ENCODE assay signal across 12 cellular contexts in the genomic region with DNA sequence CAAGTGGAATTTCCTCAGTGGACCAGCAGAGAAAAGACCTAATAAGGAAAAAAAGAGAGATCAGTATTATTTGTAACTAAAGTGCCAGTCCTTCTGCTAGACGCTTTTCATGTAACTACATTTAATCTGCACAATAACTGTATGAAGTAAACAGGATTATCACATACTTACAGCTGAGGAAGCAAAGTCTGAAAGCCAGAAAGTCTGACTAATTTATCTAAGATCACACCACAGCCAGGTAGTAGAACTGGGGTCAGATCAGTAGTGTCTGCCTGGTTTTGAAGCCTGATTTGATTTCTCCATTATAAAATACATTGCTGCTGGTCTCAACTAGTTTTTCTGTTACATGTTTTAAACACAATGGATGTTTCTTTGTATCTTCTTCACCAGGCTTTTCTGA.
DNase-seq lines count a peak whose midpoint lies in the region; ATAC-seq, FAIRE-seq and TF ChIP-seq lines count a peak whose summit lies in the region.
"Had no signal": no experiment of that assay in that cellular context is flagged by ENCODE, and none has a peak within 500 bp of the region (broad histone marks: within the 10 kb centered on the region; RNA-seq: fewer than 3 reads in every experiment).

No MANE protein-coding gene starts in this region.

- FAIRE-seq in D721Med (lab: Jason Lieb, UNC), result peak; percentile 87

- H3K4me1 Mint-ChIP-seq in activated CD4-positive, alpha-beta T cell treated with anti-CD3 and anti-CD28 coated beads for 36 hours, result no peaks in the 10 kb centered on the region
- H3K4me1 Mint-ChIP-seq in activated T-helper 17 cell treated with anti-CD3 and anti-CD28 coated beads, Interleukin-2, amount 50 U/mL, for 72 hours, result no peaks in the 10 kb centered on the region

- no peaks in the 10 kb centered on the region for H3K27me3 Mint-ChIP-seq in activated CD4-positive, alpha-beta T cell treated with anti-CD3 and anti-CD28 coated beads for 36 hours
- no peaks in the 10 kb centered on the region for H3K27me3 Mint-ChIP-seq in activated T-helper 17 cell treated with anti-CD3 and anti-CD28 coated beads, Interleukin-2, amount 50 U/mL, for 72 hours
- H3K27me3 Mint-ChIP-seq: CD4-positive, CD25-positive, alpha-beta regulatory T cell had no signal

- ATAC-seq in activated CD4-positive, alpha-beta T cell treated with anti-CD3 and anti-CD28 coated beads for 36 hours, result peak; percentile 53
- ATAC-seq in activated T-helper 17 cell treated with anti-CD3 and anti-CD28 coated beads, Interleukin-2, amount 50 U/mL, for 72 hours (replicated peaks), result peak; percentile 43
- no peak for ATAC-seq in gastrocnemius medialis
- ATAC-seq: HCT116 had no signal

- TF ChIP-seq POLR2A in gastrocnemius medialis (IDR thresholded peaks at IDR 0.05), result no peak

- peaks cover 8 to 25% of the 10 kb centered on the region in 2 donors for H3K4me1 ChIP-seq in gastrocnemius medialis

- DNase-seq in activated CD4-positive, alpha-beta T cell treated with anti-CD3 and anti-CD28 coated beads for 36 hours, result no peak
- no peak for DNase-seq in activated CD4-positive, alpha-beta T cell treated with anti-CD3 and anti-CD28 coated beads for 4 hours
- DNase-seq in D721Med (ENCODE audit: insufficient read length, low spot score), result no peak
- DNase-seq in gastrocnemius medialis, result no peak
- no peak for DNase-seq in anterior cingulate cortex (lab: John Stamatoyannopoulos, UW)
- DNase-seq in NCI-H146 (lab: John Stamatoyannopoulos, UW), result no peak
- DNase-seq: 8988T; CD4-positive, CD25-positive, alpha-beta regulatory T cell; DMS 273 treated with DMSO at 0.1 percent for 48 hours had no signal

- intact Hi-C loops in activated CD4-positive, alpha-beta T cell treated with anti-CD3 and anti-CD28 coated beads for 36 hours (cut with DNase I, micrococcal nuclease), result no loop called here
- intact Hi-C loops in gastrocnemius medialis (cut with DNase I; ENCODE audit: low total_unique reads), result no loop called here

- peaks cover 4% of the 10 kb centered on the region for H3K36me3 Mint-ChIP-seq in activated CD4-positive, alpha-beta T cell treated with anti-CD3 and anti-CD28 coated beads for 36 hours (ENCODE audit: low read depth)
- peaks cover 46% of the 10 kb centered on the region for H3K36me3 Mint-ChIP-seq in activated T-helper 17 cell treated with anti-CD3 and anti-CD28 coated beads, Interleukin-2, amount 50 U/mL, for 72 hours (ENCODE audit: low read depth)

- H3K4me3 Mint-ChIP-seq in activated CD4-positive, alpha-beta T cell treated with anti-CD3 and anti-CD28 coated beads for 36 hours, result no peak overlapping the region
- H3K4me3 Mint-ChIP-seq in activated T-helper 17 cell treated with anti-CD3 and anti-CD28 coated beads, Interleukin-2, amount 50 U/mL, for 72 hours, result no peak overlapping the region
- H3K4me3 Mint-ChIP-seq: CD4-positive, CD25-positive, alpha-beta regulatory T cell had no signal

- H3K27me3 ChIP-seq in gastrocnemius medialis, result no peaks in the 10 kb centered on the region
- H3K27me3 ChIP-seq: BLaER1 treated with 17β-estradiol and CSF1 and Interleukin-3, amounts not matched to agents 10 nM and 100 nM had no signal

- H3K27ac ChIP-seq in gastrocnemius medialis, result peak overlapping the region in 3 of 4 donors; percentile 12 to 40 (median 17)
- H3K27ac ChIP-seq: BLaER1 treated with 17β-estradiol and CSF1 and Interleukin-3, amounts not matched to agents 10 nM and 100 nM had no signal

- no peak for TF ChIP-seq CTCF in D721Med (IDR thresholded peaks at IDR 0.05; ENCODE audit: insufficient read depth, missing control alignments)
- no peak for TF ChIP-seq CTCF in gastrocnemius medialis (IDR thresholded peaks at IDR 0.05 in 4 of 5, conservative IDR thresholded peaks at IDR 0.05 in 1 of 5)

- peak overlapping the region; percentile 9 for H3K27ac Mint-ChIP-seq in activated CD4-positive, alpha-beta T cell treated with anti-CD3 and anti-CD28 coated beads for 36 hours
- H3K27ac Mint-ChIP-seq in activated T-helper 17 cell treated with anti-CD3 and anti-CD28 coated beads, Interleukin-2, amount 50 U/mL, for 72 hours, result no peak overlapping the region

- H3K4me3 ChIP-seq in gastrocnemius medialis, result no peak overlapping the region
- H3K4me3 ChIP-seq: BLaER1 treated with 17β-estradiol and CSF1 and Interleukin-3, amounts not matched to agents 10 nM and 100 nM had no signal

- CTCF ChIA-PET in activated CD4-positive, alpha-beta T cell treated with anti-CD3 and anti-CD28 coated beads for 36 hours (lab: Charles Lee), result interaction anchor here (0.6 to 1.6 kb wide), 3 partner anchors 25 to 661 kb away, joined by 3 read pairs; no protein-coding TSS in a partner anchor

- no peaks in the 10 kb centered on the region for H3K9me3 Mint-ChIP-seq in activated CD4-positive, alpha-beta T cell treated with anti-CD3 and anti-CD28 coated beads for 36 hours (ENCODE audit: low read depth)
- H3K9me3 Mint-ChIP-seq in activated T-helper 17 cell treated with anti-CD3 and anti-CD28 coated beads, Interleukin-2, amount 50 U/mL, for 72 hours, result no peaks in the 10 kb centered on the region
- H3K9me3 Mint-ChIP-seq: CD4-positive, CD25-positive, alpha-beta regulatory T cell had no signal

- H3K9me3 ChIP-seq in gastrocnemius medialis, result no peaks in the 10 kb centered on the region
- H3K9me3 ChIP-seq: BLaER1 treated with 17β-estradiol and CSF1 and Interleukin-3, amounts not matched to agents 10 nM and 100 nM had no signal

- H3K36me3 ChIP-seq in gastrocnemius medialis, result no peaks in the 10 kb centered on the region

- POLR2A ChIA-PET in activated CD4-positive, alpha-beta T cell treated with anti-CD3 and anti-CD28 coated beads for 36 hours (lab: Charles Lee), result no interaction called here

- in situ Hi-C loops in gastrocnemius medialis (cut with MboI; ENCODE audit: low sequenced_read_pairs in 4 of 4), result no loop called here

Comparison
In these comparisons a context has a peak if more than half of its experiments do, and no peak if none do; other contexts are left out.
1. ATAC-seq: peak in activated CD4-positive, alpha-beta T cell treated with anti-CD3 and anti-CD28 coated beads for 36 hours (single experiment) and activated T-helper 17 cell treated with anti-CD3 and anti-CD28 coated beads, Interleukin-2, amount 50 U/mL, for 72 hours (single experiment); none in gastrocnemius medialis (0 of 2).